8 cellular contexts compared by ENCODE assay signal in genomic region chr1:228081578-228082259, GRCh38. TPM values are rescaled to one million over a fixed set of nuclear protein-coding genes. Genes with fewer than 3 reads are reported as not detected.
DNase-seq lines count a peak whose midpoint lies in the region; ATAC-seq and TF ChIP-seq lines count a peak whose summit lies in the region.

No MANE protein-coding gene starts in this region.

- POLR2A ChIA-PET in activated CD4-positive, alpha-beta memory T cell treated with anti-CD3 and anti-CD28 coated beads, Interleukin-2, amount 10 ng/mL, durations not matched to agents 7 days and 5 days (lab: Charles Lee) = interaction anchor here (0.7 to 4.8 kb wide), 31 partner anchors 8 to 1428 kb away, joined by 3 to 39 read pairs (median 5); partner anchors contain the start of genes C1orf35, GUK1, IBA57 and MRPL55

- H3K4me3 Mint-ChIP-seq in activated CD4-positive, alpha-beta memory T cell treated with anti-CD3 and anti-CD28 coated beads, Interleukin-2, amount 10 ng/mL, durations not matched to agents 7 days and 5 days = peak overlapping the region; percentile 82
- H3K4me3 Mint-ChIP-seq in glutamatergic neuron (ENCODE audit: unreplicated experiment) = peak overlapping the region; percentile 77

- H3K36me3 Mint-ChIP-seq in activated CD4-positive, alpha-beta memory T cell treated with anti-CD3 and anti-CD28 coated beads, Interleukin-2, amount 10 ng/mL, durations not matched to agents 7 days and 5 days (ENCODE audit: low read depth) = peaks cover 33% of the 10 kb centered on the region
- H3K36me3 Mint-ChIP-seq in glutamatergic neuron (ENCODE audit: unreplicated experiment) = no peaks in the 10 kb centered on the region

- H3K27ac ChIP-seq in BLaER1 treated with 17β-estradiol and CSF1 and Interleukin-3, amounts not matched to agents 10 nM and 100 nM = peak overlapping the region; percentile 73 to 100 (median 99)

- H3K9me3 ChIP-seq in BLaER1 treated with 17β-estradiol and CSF1 and Interleukin-3, amounts not matched to agents 10 nM and 100 nM (replicated peaks in 1 of 11) = no peaks in the 10 kb centered on the region

- peaks cover 44% of the 10 kb centered on the region for H3K4me1 Mint-ChIP-seq in activated CD4-positive, alpha-beta memory T cell treated with anti-CD3 and anti-CD28 coated beads, Interleukin-2, amount 10 ng/mL, durations not matched to agents 7 days and 5 days
- peaks cover 18% of the 10 kb centered on the region for H3K4me1 Mint-ChIP-seq in glutamatergic neuron (ENCODE audit: low read depth, unreplicated experiment)

- H3K4me3 ChIP-seq in BLaER1 treated with 17β-estradiol and CSF1 and Interleukin-3, amounts not matched to agents 10 nM and 100 nM = peak overlapping the region; percentile 90 to 100 (median 99)
- H3K4me3 ChIP-seq in retinal pigment epithelial cell (ENCODE audit: low read length) = peak overlapping the region; percentile 69

- DNase-seq in activated CD4-positive, alpha-beta memory T cell treated with anti-CD3 and anti-CD28 coated beads, Interleukin-2, amount 10 ng/mL, durations not matched to agents 7 days and 5 days = no peak
- DNase-seq in glutamatergic neuron (peak; percentile 24), retinal pigment epithelial cell (ENCODE audit: low read depth) (no peak), midbrain (lab: John Stamatoyannopoulos, UW) (no peak), NCI-H526 treated with DMSO at 0.1 percent for 48 hours (lab: John Stamatoyannopoulos, UW) (no peak)

- no peaks in the 10 kb centered on the region for H3K27me3 ChIP-seq in BLaER1 treated with 17β-estradiol and CSF1 and Interleukin-3, amounts not matched to agents 10 nM and 100 nM

- no peaks in the 10 kb centered on the region for H3K27me3 Mint-ChIP-seq in activated CD4-positive, alpha-beta memory T cell treated with anti-CD3 and anti-CD28 coated beads, Interleukin-2, amount 10 ng/mL, durations not matched to agents 7 days and 5 days
- peaks cover 6% of the 10 kb centered on the region for H3K27me3 Mint-ChIP-seq in glutamatergic neuron (ENCODE audit: unreplicated experiment)

- peak overlapping the region; percentile 64 for H3K27ac Mint-ChIP-seq in activated CD4-positive, alpha-beta memory T cell treated with anti-CD3 and anti-CD28 coated beads, Interleukin-2, amount 10 ng/mL, durations not matched to agents 7 days and 5 days
- no peak overlapping the region for H3K27ac Mint-ChIP-seq in glutamatergic neuron (ENCODE audit: unreplicated experiment)

- TF ChIP-seq CTCF in glutamatergic neuron (IDR thresholded peaks at IDR 0.05; ENCODE audit: partially characterized antibody, unreplicated experiment) (no peak), retinal pigment epithelial cell (conservative IDR thresholded peaks at IDR 0.05; ENCODE audit: low read depth, low read length) (no peak)

- CTCF ChIA-PET in activated CD4-positive, alpha-beta memory T cell treated with anti-CD3 and anti-CD28 coated beads, Interleukin-2, amount 10 ng/mL, durations not matched to agents 7 days and 5 days (lab: Charles Lee) = interaction anchor here (0.7 to 3.4 kb wide), 5 partner anchors 29 to 539 kb away, joined by 3 to 13 read pairs (median 4); partner anchors contain the start of gene IBA57

- H3K9me3 Mint-ChIP-seq in activated CD4-positive, alpha-beta memory T cell treated with anti-CD3 and anti-CD28 coated beads, Interleukin-2, amount 10 ng/mL, durations not matched to agents 7 days and 5 days = no peaks in the 10 kb centered on the region
- peaks cover 7% of the 10 kb centered on the region for H3K9me3 Mint-ChIP-seq in glutamatergic neuron (ENCODE audit: unreplicated experiment)

- H4K20me1 ChIP-seq in BLaER1 treated with 17β-estradiol and CSF1 and Interleukin-3, amounts not matched to agents 10 nM and 100 nM = peaks cover 45 to 75% (median 62%) of the 10 kb centered on the region in 11 experiments

- peaks cover 57 to 77% (median 68%) of the 10 kb centered on the region in 10 experiments for H3K4me1 ChIP-seq in BLaER1 treated with 17β-estradiol and CSF1 and Interleukin-3, amounts not matched to agents 10 nM and 100 nM

- peak overlapping the region; percentile 96 to 100 (median 99) for H3K9ac ChIP-seq in BLaER1 treated with 17β-estradiol and CSF1 and Interleukin-3, amounts not matched to agents 10 nM and 100 nM

- H3K4me2 ChIP-seq in BLaER1 treated with 17β-estradiol and CSF1 and Interleukin-3, amounts not matched to agents 10 nM and 100 nM = peak overlapping the region; percentile 91 to 100 (median 98)

- peaks cover 9 to 34% (median 27%) of the 10 kb centered on the region in 11 experiments; a peak in 17 of 22 replicates for H3K36me3 ChIP-seq in BLaER1 treated with 17β-estradiol and CSF1 and Interleukin-3, amounts not matched to agents 10 nM and 100 nM

- peak; percentile 9 for ATAC-seq in GM19043 (IDR thresholded peaks at IDR 0.05; ENCODE audit: low read depth, unreplicated experiment)
- peak; percentile 21 for ATAC-seq in HG03280 (IDR thresholded peaks at IDR 0.05; ENCODE audit: unreplicated experiment)

RNA-seq across cellular contexts. Expression of gene ARF1, which starts 0.8 kb away (rescaled TPM):
- total RNA-seq in activated CD4-positive, alpha-beta memory T cell treated with anti-CD3 and anti-CD28 coated beads, Interleukin-2, amount 10 ng/mL, durations not matched to agents 7 days and 5 days = 100 to 1,000 TPM; 368 to 376 TPM
- 222 TPM for total RNA-seq in glutamatergic neuron (ENCODE audit: unreplicated experiment)

RNA-seq across cellular contexts. Expression of gene C1orf35, which starts 21.4 kb away (rescaled TPM):
- total RNA-seq in activated CD4-positive, alpha-beta memory T cell treated with anti-CD3 and anti-CD28 coated beads, Interleukin-2, amount 10 ng/mL, durations not matched to agents 7 days and 5 days = 10 to 100 TPM; 17.8 to 18.9 TPM
- total RNA-seq in glutamatergic neuron (ENCODE audit: unreplicated experiment) = 21.9 TPM

RNA-seq across cellular contexts. Expression of gene MRPL55, which starts 27.4 kb away (rescaled TPM):
- total RNA-seq in activated CD4-positive, alpha-beta memory T cell treated with anti-CD3 and anti-CD28 coated beads, Interleukin-2, amount 10 ng/mL, durations not matched to agents 7 days and 5 days = 10 to 100 TPM; 43.1 to 43.9 TPM
- total RNA-seq in glutamatergic neuron (ENCODE audit: unreplicated experiment) = 61.5 TPM

RNA-seq across cellular contexts. Expression of gene GUK1, which starts 58.4 kb away (rescaled TPM):
- 100 to 1,000 TPM; 280 to 284 TPM for total RNA-seq in activated CD4-positive, alpha-beta memory T cell treated with anti-CD3 and anti-CD28 coated beads, Interleukin-2, amount 10 ng/mL, durations not matched to agents 7 days and 5 days
- total RNA-seq in glutamatergic neuron (ENCODE audit: unreplicated experiment) = 128 TPM
